In genomic region chr5:135208555-135209494, GRCh38 we compare ENCODE assay signal across 8 cellular contexts.
DNase-seq lines count a peak whose midpoint lies in the region; ATAC-seq, FAIRE-seq and TF ChIP-seq lines count a peak whose summit lies in the region.

No MANE protein-coding gene starts in this region.

- intact Hi-C loops in A673 (cut with micrococcal nuclease; ENCODE audit: unreplicated experiment) (no loop called here), thyroid gland (cut with DNase I) (no loop called here)

- 77 to 83% methylated on average over 10 of the region's 10 CpGs for WGBS in thyroid gland, 2 donors

- ATAC-seq in left lobe of liver = no peak

- peak overlapping the region; percentile 82 for H3K4me2 ChIP-seq in astrocyte (ENCODE audit: low read length)

- H3K36me3 ChIP-seq in A673 (ENCODE audit: insufficient read depth, low read length, poor library complexity, severe bottlenecking) (no peaks in the 10 kb centered on the region), astrocyte (ENCODE audit: insufficient read depth, low read length) (no peaks in the 10 kb centered on the region), thyroid gland (no peaks in the 10 kb centered on the region)

- peak overlapping the region; percentile 17 for H3K4me3 Mint-ChIP-seq in astrocyte (ENCODE audit: unreplicated experiment)
- H3K4me3 Mint-ChIP-seq in endothelial cell (ENCODE audit: unreplicated experiment) = no peak overlapping the region

- peak; percentile 95 for FAIRE-seq in astrocyte (lab: Jason Lieb, UNC)

- H3K36me3 Mint-ChIP-seq in astrocyte (ENCODE audit: low read depth, unreplicated experiment) = peaks cover 3% of the 10 kb centered on the region
- no peaks in the 10 kb centered on the region for H3K36me3 Mint-ChIP-seq in endothelial cell (ENCODE audit: low read depth, unreplicated experiment)

- no peak for TF ChIP-seq POLR2A in thyroid gland (IDR thresholded peaks at IDR 0.05)

- peak overlapping the region; percentile 88 for H2AFZ ChIP-seq in astrocyte (ENCODE audit: low read depth, low read length)

- peaks cover 4% of the 10 kb centered on the region for H3K9me3 Mint-ChIP-seq in astrocyte (ENCODE audit: unreplicated experiment)
- H3K9me3 Mint-ChIP-seq in endothelial cell (ENCODE audit: unreplicated experiment) = peaks cover 2% of the 10 kb centered on the region

- H3K27ac Mint-ChIP-seq in astrocyte (ENCODE audit: unreplicated experiment) = peak overlapping the region; percentile 93
- H3K27ac Mint-ChIP-seq in endothelial cell (ENCODE audit: unreplicated experiment) = no peak overlapping the region

- CTCF ChIA-PET in A673 (lab: Charles Lee) = no interaction called here

- H3K9ac ChIP-seq in astrocyte (ENCODE audit: low read length) = peak overlapping the region; percentile 53

- peak; percentile 39 for DNase-seq in A673 (ENCODE audit: low spot score)
- DNase-seq in HPDE6-E6E7 (ENCODE audit: extremely low spot score) = peak; percentile 83
- DNase-seq in astrocyte (ENCODE audit: low read depth) = peak; percentile 95
- peak; percentile 22 for DNase-seq in left lobe of liver (ENCODE audit: low spot score)
- DNase-seq in activated T-cell treated with anti-CD3 and anti-CD28 coated beads, Interleukin-2, amount 50 U/mL, for 1 hour = no peak
- DNase-seq in thyroid gland = no peak
- DNase-seq in activated CD4-positive, alpha-beta T cell treated with anti-CD3 and anti-CD28 coated beads, Interleukin-2, amount 50 U/mL, for 48 hours = no peak
- no peak for DNase-seq in endothelial cell (ENCODE audit: low spot score)

- H3K4me1 Mint-ChIP-seq in astrocyte (ENCODE audit: low read depth, unreplicated experiment) (peaks cover 13% of the 10 kb centered on the region), endothelial cell (ENCODE audit: unreplicated experiment) (no peaks in the 10 kb centered on the region)

- H3K27ac ChIP-seq in A673 (ENCODE audit: low read depth, low read length, poor library complexity, severe bottlenecking) (no peak overlapping the region), astrocyte (ENCODE audit: low read depth, low read length) (peak overlapping the region; percentile 89), thyroid gland (no peak overlapping the region)

- no peaks in the 10 kb centered on the region for H3K79me2 ChIP-seq in astrocyte (ENCODE audit: insufficient read depth, low read length)

- H3K27me3 Mint-ChIP-seq in astrocyte (ENCODE audit: low read depth, unreplicated experiment) (peaks cover 8% of the 10 kb centered on the region), endothelial cell (ENCODE audit: unreplicated experiment) (peaks cover 3% of the 10 kb centered on the region)

- H3K27me3 ChIP-seq in A673 (replicated peaks; ENCODE audit: insufficient read depth, low read depth, low read length, poor library complexity) (no peaks in the 10 kb centered on the region), astrocyte (ENCODE audit: insufficient read depth, low read length) (no peaks in the 10 kb centered on the region), thyroid gland (no peaks in the 10 kb centered on the region)

- H3K4me3 ChIP-seq in A673 (ENCODE audit: low read depth, low read length, poor library complexity, severe bottlenecking) (no peak overlapping the region), astrocyte (ENCODE audit: insufficient read depth, low read depth, low read length) (peak overlapping the region; percentile 17), thyroid gland (replicated peaks in 1 of 3) (no peak overlapping the region)

- TF ChIP-seq CTCF in A673 (conservative IDR thresholded peaks at IDR 0.05; ENCODE audit: low read depth, low read length) (no peak), astrocyte (IDR thresholded peaks at IDR 0.05; ENCODE audit: insufficient read depth, low read depth, low read length) (peak; percentile 41), thyroid gland (IDR thresholded peaks at IDR 0.05) (no peak), endothelial cell (IDR thresholded peaks at IDR 0.05; ENCODE audit: unreplicated experiment) (no peak)

- H3K9me3 ChIP-seq in A673 (ENCODE audit: low read depth, low read length, poor library complexity, severe bottlenecking) (no peaks in the 10 kb centered on the region), astrocyte (ENCODE audit: insufficient read depth, low read depth, low read length) (no peaks in the 10 kb centered on the region), thyroid gland (no peaks in the 10 kb centered on the region)

- no peaks in the 10 kb centered on the region for H3K4me1 ChIP-seq in A673 (ENCODE audit: insufficient read depth, low read length, poor library complexity, severe bottlenecking)
- H3K4me1 ChIP-seq in astrocyte (ENCODE audit: insufficient read depth, low read length) = peaks cover 34% of the 10 kb centered on the region
- no peaks in the 10 kb centered on the region for H3K4me1 ChIP-seq in thyroid gland

- no TSS peak for BruUV-seq in A673 (replicated peaks; lab: Mats Ljungman, UMichigan)

- POLR2A ChIA-PET in A673 (lab: Charles Lee; ENCODE audit: low non-redundant PET) = no interaction called here

- no peaks in the 10 kb centered on the region for H4K20me1 ChIP-seq in astrocyte (ENCODE audit: insufficient read depth, low read length)

Comparison
In these comparisons a context has a peak if more than half of its experiments do, and no peak if none do; other contexts are left out.
1. DNase-seq: peak in A673 (single experiment), HPDE6-E6E7 (single experiment), astrocyte (single experiment) and left lobe of liver (single experiment); none in activated T-cell treated with anti-CD3 and anti-CD28 coated beads, Interleukin-2, amount 50 U/mL, for 1 hour (single experiment), thyroid gland (0 of 2), activated CD4-positive, alpha-beta T cell treated with anti-CD3 and anti-CD28 coated beads, Interleukin-2, amount 50 U/mL, for 48 hours (0 of 2) and endothelial cell (single experiment).